In the genomic region with DNA sequence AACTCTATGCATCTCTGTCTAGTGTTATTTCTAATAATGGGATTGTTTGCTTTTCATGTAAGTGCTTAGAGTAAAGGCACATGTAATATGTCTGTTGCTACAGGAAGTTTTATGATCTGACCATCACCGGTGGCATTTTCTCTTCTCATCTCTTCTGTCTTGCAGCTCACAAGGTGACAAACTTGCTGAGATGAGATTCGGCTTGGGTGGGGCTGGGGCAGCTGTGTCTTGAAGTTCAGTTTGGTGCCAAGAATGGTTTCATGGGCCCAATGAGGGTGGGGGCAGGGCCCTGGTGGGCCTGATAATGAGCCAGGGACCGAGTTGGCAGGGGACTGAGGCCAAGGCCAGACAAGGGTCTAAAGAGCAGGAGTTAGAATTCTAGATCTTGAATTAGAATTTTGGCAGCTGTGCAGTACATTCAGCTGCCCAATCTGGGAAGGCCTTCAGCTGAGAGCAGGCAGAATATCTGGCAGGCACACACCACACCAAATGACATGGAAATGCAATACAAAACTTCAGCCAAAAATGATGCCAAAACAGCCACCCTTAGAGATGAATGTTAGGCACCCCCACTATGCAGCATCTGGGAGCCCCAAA, we compare ENCODE assay signal across 1 cellular context.
TF ChIP-seq lines count a peak whose summit lies in the region.

No MANE protein-coding gene starts in this region.

TF ChIP-seq in WTC11, 78 proteins besides CTCF, POLR2A, EP300 and RAD21:
- TF ChIP-seq, protein P1, sequence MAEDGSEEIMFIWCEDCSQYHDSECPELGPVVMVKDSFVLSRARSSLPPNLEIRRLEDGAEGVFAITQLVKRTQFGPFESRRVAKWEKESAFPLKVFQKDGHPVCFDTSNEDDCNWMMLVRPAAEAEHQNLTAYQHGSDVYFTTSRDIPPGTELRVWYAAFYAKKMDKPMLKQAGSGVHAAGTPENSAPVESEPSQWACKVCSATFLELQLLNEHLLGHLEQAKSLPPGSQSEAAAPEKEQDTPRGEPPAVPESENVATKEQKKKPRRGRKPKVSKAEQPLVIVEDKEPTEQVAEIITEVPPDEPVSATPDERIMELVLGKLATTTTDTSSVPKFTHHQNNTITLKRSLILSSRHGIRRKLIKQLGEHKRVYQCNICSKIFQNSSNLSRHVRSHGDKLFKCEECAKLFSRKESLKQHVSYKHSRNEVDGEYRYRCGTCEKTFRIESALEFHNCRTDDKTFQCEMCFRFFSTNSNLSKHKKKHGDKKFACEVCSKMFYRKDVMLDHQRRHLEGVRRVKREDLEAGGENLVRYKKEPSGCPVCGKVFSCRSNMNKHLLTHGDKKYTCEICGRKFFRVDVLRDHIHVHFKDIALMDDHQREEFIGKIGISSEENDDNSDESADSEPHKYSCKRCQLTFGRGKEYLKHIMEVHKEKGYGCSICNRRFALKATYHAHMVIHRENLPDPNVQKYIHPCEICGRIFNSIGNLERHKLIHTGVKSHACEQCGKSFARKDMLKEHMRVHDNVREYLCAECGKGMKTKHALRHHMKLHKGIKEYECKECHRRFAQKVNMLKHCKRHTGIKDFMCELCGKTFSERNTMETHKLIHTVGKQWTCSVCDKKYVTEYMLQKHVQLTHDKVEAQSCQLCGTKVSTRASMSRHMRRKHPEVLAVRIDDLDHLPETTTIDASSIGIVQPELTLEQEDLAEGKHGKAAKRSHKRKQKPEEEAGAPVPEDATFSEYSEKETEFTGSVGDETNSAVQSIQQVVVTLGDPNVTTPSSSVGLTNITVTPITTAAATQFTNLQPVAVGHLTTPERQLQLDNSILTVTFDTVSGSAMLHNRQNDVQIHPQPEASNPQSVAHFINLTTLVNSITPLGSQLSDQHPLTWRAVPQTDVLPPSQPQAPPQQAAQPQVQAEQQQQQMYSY (CRISPR knock-in tag; IDR thresholded peaks at IDR 0.05) = no peak
- no peak for TF ChIP-seq MXD4 (CRISPR knock-in tag; IDR thresholded peaks at IDR 0.05; ENCODE audit: borderline replicate concordance)
- TF ChIP-seq NFYB (CRISPR knock-in tag; conservative IDR thresholded peaks at IDR 0.05; ENCODE audit: low read depth) = no peak
- no peak for TF ChIP-seq ZNF396 (CRISPR knock-in tag; IDR thresholded peaks at IDR 0.05; ENCODE audit: borderline replicate concordance)
- TF ChIP-seq ZNF671 (CRISPR knock-in tag; IDR thresholded peaks at IDR 0.05) = no peak
- no peak for TF ChIP-seq MLX (CRISPR knock-in tag; IDR thresholded peaks at IDR 0.05)
- no peak for TF ChIP-seq TP53 (CRISPR knock-in tag; IDR thresholded peaks at IDR 0.05)
- no peak for TF ChIP-seq GRHL2 (CRISPR knock-in tag; IDR thresholded peaks at IDR 0.05; ENCODE audit: insufficient replicate concordance, severe bottlenecking)
- TF ChIP-seq ARID4B (CRISPR knock-in tag; IDR thresholded peaks at IDR 0.05; ENCODE audit: borderline replicate concordance) = no peak
- no peak for TF ChIP-seq CBFB (CRISPR knock-in tag; IDR thresholded peaks at IDR 0.05; ENCODE audit: low read depth)
- no peak for TF ChIP-seq RELA (CRISPR knock-in tag; IDR thresholded peaks at IDR 0.05; ENCODE audit: borderline replicate concordance)
- TF ChIP-seq, protein P2, sequence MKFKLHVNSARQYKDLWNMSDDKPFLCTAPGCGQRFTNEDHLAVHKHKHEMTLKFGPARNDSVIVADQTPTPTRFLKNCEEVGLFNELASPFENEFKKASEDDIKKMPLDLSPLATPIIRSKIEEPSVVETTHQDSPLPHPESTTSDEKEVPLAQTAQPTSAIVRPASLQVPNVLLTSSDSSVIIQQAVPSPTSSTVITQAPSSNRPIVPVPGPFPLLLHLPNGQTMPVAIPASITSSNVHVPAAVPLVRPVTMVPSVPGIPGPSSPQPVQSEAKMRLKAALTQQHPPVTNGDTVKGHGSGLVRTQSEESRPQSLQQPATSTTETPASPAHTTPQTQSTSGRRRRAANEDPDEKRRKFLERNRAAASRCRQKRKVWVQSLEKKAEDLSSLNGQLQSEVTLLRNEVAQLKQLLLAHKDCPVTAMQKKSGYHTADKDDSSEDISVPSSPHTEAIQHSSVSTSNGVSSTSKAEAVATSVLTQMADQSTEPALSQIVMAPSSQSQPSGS (CRISPR knock-in tag; IDR thresholded peaks at IDR 0.05; ENCODE audit: borderline replicate concordance, low read depth) = no peak
